Comparison of ENCODE assay signal across 24 cellular contexts in the genomic region with DNA sequence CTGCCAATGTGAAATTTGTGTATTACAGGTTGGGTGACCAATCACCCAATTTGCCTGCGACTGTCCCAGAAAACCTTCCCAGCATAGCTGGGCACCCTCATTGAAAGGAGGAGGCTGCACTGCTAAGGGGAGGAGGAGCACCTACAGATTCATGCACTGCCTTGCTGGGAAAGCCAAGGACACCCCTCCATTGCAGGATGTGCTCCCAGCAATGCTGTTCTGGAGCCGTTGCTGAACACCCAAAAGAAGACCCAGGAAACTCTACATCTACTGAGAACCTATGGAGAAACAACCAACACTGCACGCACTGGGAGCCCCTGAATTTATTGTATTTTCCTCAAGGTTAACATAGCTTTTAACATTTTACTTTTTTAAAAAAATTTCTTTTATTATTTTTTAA.
"Had no signal": no experiment of that assay in that cellular context is flagged by ENCODE, and none has a peak within 500 bp of the region (broad histone marks: within the 10 kb centered on the region; RNA-seq: fewer than 3 reads in every experiment).

No MANE protein-coding gene starts in this region.

- H3K27me3 ChIP-seq: adrenal gland, Peyer's patch had no signal

- H3K36me3 ChIP-seq: adrenal gland, SJCRH30 had no signal

- DNase-seq: activated CD4-positive, alpha-beta T cell treated with anti-CD3 and anti-CD28 coated beads for 4 hours; activated CD8-positive, alpha-beta T cell treated with anti-CD3 and anti-CD28 coated beads for 36 hours; activated gamma-delta T cell treated with Interleukin-2 at 50 U/mL for 16 hours; activated naive CD4-positive, alpha-beta T cell treated with anti-CD3 and anti-CD28 coated beads, Interleukin-2, amount 10 ng/mL, durations not matched to agents 7 days and 5 days; activated naive CD8-positive, alpha-beta T cell treated with anti-CD3 and anti-CD28 coated beads, Interleukin-2, amount 10 ng/mL, durations not matched to agents 7 days and 5 days; activated T-cell treated with anti-CD3 and anti-CD28 coated beads, Interleukin-2, amount 50 U/mL, for 72 hours; adrenal gland; MM.1S; NCI-H1105; NCI-H1436; NCI-H1694 treated with DMSO at 0.1 percent for 48 hours; NCI-H2029 treated with DMSO at 0.1 percent for 48 hours; NCI-H510A treated with DMSO at 0.1 percent for 48 hours; NCI-H69; NK-92 treated with Interleukin-12 subunit alpha and Interleukin-12 subunit beta, amount 100 ng/mL, for 24 hours; OCI-M1; Peyer's patch; Right ventricle myocardium superior; SJCRH30 had no signal

- ATAC-seq: activated CD4-positive, CD25-positive, alpha-beta regulatory T cell treated with anti-CD3 and anti-CD28 coated beads, Interleukin-2, amount 50 U/mL, for 24 hours; activated CD8-positive, alpha-beta T cell treated with anti-CD3 and anti-CD28 coated beads for 36 hours; activated T-cell treated with anti-CD3 and anti-CD28 coated beads, Interleukin-2, amount 50 U/mL, for 72 hours had no signal

- H3K27ac ChIP-seq: adrenal gland, Peyer's patch, RWPE1, SJCRH30 had no signal

- H3K36me3 Mint-ChIP-seq: activated naive CD4-positive, alpha-beta T cell treated with anti-CD3 and anti-CD28 coated beads, Interleukin-2, amount 10 ng/mL, durations not matched to agents 7 days and 5 days; activated naive CD8-positive, alpha-beta T cell treated with anti-CD3 and anti-CD28 coated beads, Interleukin-2, amount 10 ng/mL, durations not matched to agents 7 days and 5 days had no signal

- H3K4me1 Mint-ChIP-seq: activated naive CD4-positive, alpha-beta T cell treated with anti-CD3 and anti-CD28 coated beads, Interleukin-2, amount 10 ng/mL, durations not matched to agents 7 days and 5 days had no signal

- H3K4me3 Mint-ChIP-seq: activated CD8-positive, alpha-beta T cell treated with anti-CD3 and anti-CD28 coated beads for 36 hours; activated naive CD4-positive, alpha-beta T cell treated with anti-CD3 and anti-CD28 coated beads, Interleukin-2, amount 10 ng/mL, durations not matched to agents 7 days and 5 days; activated naive CD8-positive, alpha-beta T cell treated with anti-CD3 and anti-CD28 coated beads, Interleukin-2, amount 10 ng/mL, durations not matched to agents 7 days and 5 days; activated T-cell treated with anti-CD3 and anti-CD28 coated beads, Interleukin-2, amount 50 U/mL, for 72 hours; central memory CD8-positive, alpha-beta T cell; T-helper 1 cell treated with Interleukin-12 subunit alpha and Interleukin-12 subunit beta and Interleukin-4 antibody, amounts not matched to agents 30 μg/mL and 1 μg/mL, for 36 hours had no signal

- H3K27me3 Mint-ChIP-seq: activated CD8-positive, alpha-beta T cell treated with anti-CD3 and anti-CD28 coated beads for 36 hours; activated naive CD4-positive, alpha-beta T cell treated with anti-CD3 and anti-CD28 coated beads, Interleukin-2, amount 10 ng/mL, durations not matched to agents 7 days and 5 days; activated naive CD8-positive, alpha-beta T cell treated with anti-CD3 and anti-CD28 coated beads, Interleukin-2, amount 10 ng/mL, durations not matched to agents 7 days and 5 days had no signal

- H3K9me3 ChIP-seq: adrenal gland, Peyer's patch, SJCRH30 had no signal

- H3K4me1 ChIP-seq: adrenal gland, Peyer's patch, SJCRH30 had no signal

- H3K27ac Mint-ChIP-seq: activated CD8-positive, alpha-beta T cell treated with anti-CD3 and anti-CD28 coated beads for 36 hours; activated naive CD4-positive, alpha-beta T cell treated with anti-CD3 and anti-CD28 coated beads, Interleukin-2, amount 10 ng/mL, durations not matched to agents 7 days and 5 days; activated naive CD8-positive, alpha-beta T cell treated with anti-CD3 and anti-CD28 coated beads, Interleukin-2, amount 10 ng/mL, durations not matched to agents 7 days and 5 days; activated T-cell treated with anti-CD3 and anti-CD28 coated beads, Interleukin-2, amount 50 U/mL, for 72 hours; activated T-helper 2 cell treated with anti-CD3 and anti-CD28 coated beads, Interferon-gamma antibody, Interleukin-2, Interleukin-4, amounts not matched to agents 10 μg/mL and 5 μg/mL and 100 μg/mL, durations not matched to agents 14 hours and 24 hours and 36 hours; T-helper 1 cell treated with Interleukin-12 subunit alpha and Interleukin-12 subunit beta and Interleukin-4 antibody, amounts not matched to agents 30 μg/mL and 1 μg/mL, for 36 hours had no signal

- H3K4me3 ChIP-seq: adrenal gland, Peyer's patch, SJCRH30 had no signal

- H3K9me3 Mint-ChIP-seq: activated CD8-positive, alpha-beta T cell treated with anti-CD3 and anti-CD28 coated beads for 36 hours; activated naive CD4-positive, alpha-beta T cell treated with anti-CD3 and anti-CD28 coated beads, Interleukin-2, amount 10 ng/mL, durations not matched to agents 7 days and 5 days; activated T-helper 2 cell treated with anti-CD3 and anti-CD28 coated beads, Interferon-gamma antibody, Interleukin-2, Interleukin-4, amounts not matched to agents 10 μg/mL and 5 μg/mL and 100 μg/mL, durations not matched to agents 14 hours and 24 hours and 36 hours; T-helper 1 cell treated with Interleukin-12 subunit alpha and Interleukin-12 subunit beta and Interleukin-4 antibody, amounts not matched to agents 30 μg/mL and 1 μg/mL, for 36 hours had no signal
